ENCODE assay signal across 16 cellular contexts in genomic region chr19:48484247-48484893, GRCh38. TPM values are rescaled to one million over a fixed set of nuclear protein-coding genes. Genes with fewer than 3 reads are reported as not detected.
"Had no signal": no experiment of that assay in that cellular context is flagged by ENCODE, and none has a peak within 500 bp of the region (broad histone marks: within the 10 kb centered on the region; RNA-seq: fewer than 3 reads in every experiment).

No MANE protein-coding gene starts in this region.

- DNase-seq: activated B cell treated with CpG ODN at 0.5 μM for 24 hours; activated CD4-positive, alpha-beta T cell treated with anti-CD3 and anti-CD28 coated beads for 48 hours; activated CD8-positive, alpha-beta memory T cell treated with anti-CD3 and anti-CD28 coated beads, Interleukin-2, amount 50 U/mL, for 4 hours; activated CD8-positive, alpha-beta T cell treated with anti-CD3 and anti-CD28 coated beads for 36 hours; aorta; dermis blood vessel endothelial cell; effector memory CD8-positive, alpha-beta T cell; erythroblast; gastrocnemius medialis; heart right ventricle; mesendoderm; stimulated activated naive CD4-positive, alpha-beta T cell; T-helper 2 cell; transverse colon had no signal

- H3K9me3 ChIP-seq: gastrocnemius medialis, heart right ventricle, neutrophil, transverse colon had no signal

- FAIRE-seq: TTC549 had no signal

- H3K9me3 Mint-ChIP-seq: activated B cell treated with CpG ODN at 0.5 μM for 24 hours; activated CD8-positive, alpha-beta T cell treated with anti-CD3 and anti-CD28 coated beads for 36 hours; effector memory CD8-positive, alpha-beta T cell had no signal

- H3K27me3 Mint-ChIP-seq: activated CD8-positive, alpha-beta T cell treated with anti-CD3 and anti-CD28 coated beads for 36 hours; effector memory CD8-positive, alpha-beta T cell had no signal

- ATAC-seq: activated CD8-positive, alpha-beta T cell treated with anti-CD3 and anti-CD28 coated beads for 36 hours; effector memory CD8-positive, alpha-beta T cell; gastrocnemius medialis; heart right ventricle had no signal

- H3K27me3 ChIP-seq: gastrocnemius medialis, heart right ventricle, transverse colon had no signal

- H3K4me3 ChIP-seq: gastrocnemius medialis, heart right ventricle, transverse colon had no signal

- H3K27ac ChIP-seq: gastrocnemius medialis, heart right ventricle, neutrophil, transverse colon had no signal

- H3K27ac Mint-ChIP-seq: activated B cell treated with CpG ODN at 0.5 μM for 24 hours; activated CD8-positive, alpha-beta T cell treated with anti-CD3 and anti-CD28 coated beads for 36 hours had no signal

- H3K36me3 ChIP-seq: gastrocnemius medialis, transverse colon had no signal

- H3K4me3 Mint-ChIP-seq: activated B cell treated with CpG ODN at 0.5 μM for 24 hours; activated CD8-positive, alpha-beta T cell treated with anti-CD3 and anti-CD28 coated beads for 36 hours; effector memory CD8-positive, alpha-beta T cell had no signal

RNA-seq across cellular contexts. Expression of gene LMTK3, which starts 27.3 kb away (rescaled TPM):
- total RNA-seq: dermis blood vessel endothelial cell, gastrocnemius medialis had no signal
